11 cellular contexts compared by ENCODE assay signal in the genomic region with DNA sequence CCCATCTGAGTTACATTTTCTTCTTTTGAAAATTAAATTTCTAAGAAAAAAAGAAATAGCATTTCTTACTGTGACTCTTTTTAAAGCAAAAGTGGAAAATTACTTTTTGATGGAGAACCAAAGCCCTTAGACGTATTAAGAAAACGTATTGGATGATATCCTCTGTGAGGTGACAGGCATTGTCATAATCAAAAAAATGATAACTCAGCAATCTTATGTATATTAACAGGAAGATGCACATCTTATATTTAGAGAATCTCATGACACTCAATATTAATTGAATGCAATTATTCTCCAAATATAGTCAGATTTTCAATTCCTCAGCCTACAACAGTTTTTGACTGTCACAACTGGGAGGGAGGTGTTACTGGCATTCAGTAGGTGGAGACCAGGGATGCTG. TPM values are rescaled to one million over a fixed set of nuclear protein-coding genes. Genes with fewer than 3 reads are reported as not detected.
"Had no signal": no experiment of that assay in that cellular context is flagged by ENCODE, and none has a peak within 500 bp of the region (broad histone marks: within the 10 kb centered on the region; RNA-seq: fewer than 3 reads in every experiment).

No MANE protein-coding gene starts in this region.

- H2AFZ ChIP-seq: GM23248 had no signal

- H3K9me3 ChIP-seq: HAP-1 had no signal

- ATAC-seq: HCT116 had no signal

- H3K27ac ChIP-seq: GM23248, HL-60 had no signal

- H3K9ac ChIP-seq: GM23248 had no signal

- H3K4me3 ChIP-seq: GM23248, HAP-1 had no signal

- H3K4me1 ChIP-seq: HAP-1 had no signal

- H3K36me3 ChIP-seq: HAP-1 had no signal

- DNase-seq: GM23248, GOT3, H7, HFFc6, KG1 had no signal

RNA-seq across cellular contexts. Expression of a gene that starts 25.1 kb away (rescaled TPM):
- total RNA-seq: GM23248, H4, HFFc6, HT1080 had no signal
- polyA plus RNA-seq: GM23248, IgD-negative memory B cell had no signal
